8 cellular contexts compared by ENCODE assay signal in genomic region chr2:46942143-46942526, GRCh38.
DNase-seq lines count a peak whose midpoint lies in the region; ATAC-seq lines count a peak whose summit lies in the region.

No MANE protein-coding gene starts in this region.

- peak; percentile 41 for DNase-seq in SW480 (ENCODE audit: low spot score)
- DNase-seq in adipocyte (ENCODE audit: low read depth), result peak; percentile 58
- DNase-seq in stimulated activated CD4-positive, alpha-beta T cell treated with anti-CD3 and anti-CD28 coated beads, Interleukin-1b, Interleukin-23, amount 100 ng/mL, for 1 hour (ENCODE audit: low read depth in 2 of 2), result peak; percentile 37 to 40
- DNase-seq in GOT3 (lab: John Stamatoyannopoulos, UW), result no peak
- no peak for DNase-seq in NCI-H2196 treated with DMSO at 0.1 percent for 48 hours (lab: John Stamatoyannopoulos, UW; ENCODE audit: unreplicated experiment)

- H3K4me1 ChIP-seq in adipocyte (ENCODE audit: control insufficient read depth, insufficient read depth, low read length), result peaks cover 32% of the 10 kb centered on the region
- peaks cover 14% of the 10 kb centered on the region for H3K4me1 ChIP-seq in iPS-18a (ENCODE audit: control insufficient read depth, low read depth, low read length)

- H3K9me3 ChIP-seq in adipocyte (ENCODE audit: control insufficient read depth, low read length) (no peaks in the 10 kb centered on the region), iPS-18a (ENCODE audit: control insufficient read depth, low read depth, low read length) (no peaks in the 10 kb centered on the region)

- peak overlapping the region; percentile 90 for H3K9ac ChIP-seq in adipocyte (ENCODE audit: low read length)
- H3K9ac ChIP-seq in iPS-18a (ENCODE audit: low read length), result peak overlapping the region; percentile 49

- H3K36me3 ChIP-seq in adipocyte (ENCODE audit: control insufficient read depth, insufficient read depth, low read length, severe bottlenecking) (peaks cover 16% of the 10 kb centered on the region), iPS-18a (ENCODE audit: control insufficient read depth, low read depth, low read length) (no peaks in the 10 kb centered on the region)

- H3K27me3 ChIP-seq in adipocyte (replicated peaks; ENCODE audit: control insufficient read depth, insufficient read depth, low read length) (no peaks in the 10 kb centered on the region), iPS-18a (ENCODE audit: control insufficient read depth, insufficient read depth, low read length) (peaks cover 28% of the 10 kb centered on the region)

- no peak overlapping the region for H3K27ac ChIP-seq in iPS-18a (ENCODE audit: low read length)

- ATAC-seq in GM18520 (IDR thresholded peaks at IDR 0.05; ENCODE audit: unreplicated experiment) (peak; percentile 26), HG02970 (IDR thresholded peaks at IDR 0.05; ENCODE audit: low FRiP score, unreplicated experiment) (peak; percentile 15)

- H3K4me3 ChIP-seq in adipocyte (ENCODE audit: low read length) (peak overlapping the region; percentile 90), iPS-18a (ENCODE audit: low read length) (peak overlapping the region; percentile 68)

Comparison
In these comparisons a context has a peak if more than half of its experiments do, and no peak if none do; other contexts are left out.
1. DNase-seq: peak in SW480 (single experiment), adipocyte (single experiment) and stimulated activated CD4-positive, alpha-beta T cell treated with anti-CD3 and anti-CD28 coated beads, Interleukin-1b, Interleukin-23, amount 100 ng/mL, for 1 hour (2 of 2); none in GOT3 (single experiment) and NCI-H2196 treated with DMSO at 0.1 percent for 48 hours (single experiment).